In the genomic region with DNA sequence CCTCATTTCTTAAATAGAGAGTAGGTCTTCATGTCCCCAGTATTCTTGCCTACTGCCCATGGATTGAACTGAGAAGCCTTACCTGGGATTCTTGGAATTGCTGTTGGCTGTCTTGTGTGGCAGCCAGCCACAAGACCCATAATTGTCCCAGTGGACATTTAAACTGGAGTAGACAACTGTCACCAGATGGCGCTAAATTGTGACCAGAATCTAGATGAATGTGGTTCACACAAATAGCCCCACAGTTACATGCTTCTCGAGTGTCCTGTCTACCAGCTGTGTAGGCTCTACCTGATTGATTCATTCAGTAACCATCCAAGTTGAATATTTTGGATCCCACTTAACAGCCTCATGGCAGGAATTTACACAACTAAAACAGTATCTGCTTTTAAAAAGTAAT, we compare ENCODE assay signal across 1 cellular context.
TF ChIP-seq lines count a peak whose summit lies in the region.

No MANE protein-coding gene starts in this region.

TF ChIP-seq in HepG2, 621 proteins besides CTCF, POLR2A, EP300 and RAD21 (continued from another document):
- TF ChIP-seq, protein P1, sequence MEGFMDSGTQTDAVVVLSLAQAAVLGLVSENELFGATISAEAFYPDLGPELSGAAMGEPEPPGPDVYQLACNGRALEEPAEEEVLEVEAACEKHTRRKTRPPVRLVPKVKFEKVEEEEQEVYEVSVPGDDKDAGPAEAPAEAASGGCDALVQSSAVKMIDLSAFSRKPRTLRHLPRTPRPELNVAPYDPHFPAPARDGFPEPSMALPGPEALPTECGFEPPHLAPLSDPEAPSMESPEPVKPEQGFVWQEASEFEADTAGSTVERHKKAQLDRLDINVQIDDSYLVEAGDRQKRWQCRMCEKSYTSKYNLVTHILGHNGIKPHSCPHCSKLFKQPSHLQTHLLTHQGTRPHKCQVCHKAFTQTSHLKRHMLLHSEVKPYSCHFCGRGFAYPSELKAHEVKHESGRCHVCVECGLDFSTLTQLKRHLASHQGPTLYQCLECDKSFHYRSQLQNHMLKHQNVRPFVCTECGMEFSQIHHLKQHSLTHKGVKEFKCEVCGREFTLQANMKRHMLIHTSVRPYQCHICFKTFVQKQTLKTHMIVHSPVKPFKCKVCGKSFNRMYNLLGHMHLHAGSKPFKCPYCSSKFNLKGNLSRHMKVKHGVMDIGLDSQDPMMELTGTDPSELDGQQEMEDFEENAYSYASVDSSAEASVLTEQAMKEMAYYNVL (CRISPR knock-in tag; IDR thresholded peaks at IDR 0.05; ENCODE audit: borderline replicate concordance), result no peak
- TF ChIP-seq ZSCAN9 (CRISPR knock-in tag; IDR thresholded peaks at IDR 0.05; ENCODE audit: borderline replicate concordance) (peak; percentile 53; the same call in 1 of the 2 replicates), TCF7 (IDR thresholded peaks at IDR 0.05; ENCODE audit: low read depth) (no peak), ZNF615 (CRISPR knock-in tag; IDR thresholded peaks at IDR 0.05; ENCODE audit: borderline replicate concordance) (no peak), ZNF207 (IDR thresholded peaks at IDR 0.05; ENCODE audit: borderline replicate concordance) (no peak), DMAP1 (CRISPR knock-in tag; IDR thresholded peaks at IDR 0.05) (no peak), JUND (CRISPR knock-in tag; IDR thresholded peaks at IDR 0.05) (no peak), ZNF432 (CRISPR knock-in tag; IDR thresholded peaks at IDR 0.05; ENCODE audit: borderline replicate concordance) (no peak), ZFP82 (CRISPR knock-in tag; IDR thresholded peaks at IDR 0.05; ENCODE audit: borderline replicate concordance) (no peak), GABPA (IDR thresholded peaks at IDR 0.05; ENCODE audit: low read depth, low read length) (no peak), GABPA (CRISPR knock-in tag; IDR thresholded peaks at IDR 0.05; ENCODE audit: low read depth) (no peak), ZNF205 (CRISPR knock-in tag; IDR thresholded peaks at IDR 0.05) (no peak), ZNF563 (CRISPR knock-in tag; IDR thresholded peaks at IDR 0.05) (no peak), FOXA3 (CRISPR knock-in tag; IDR thresholded peaks at IDR 0.05) (peak; percentile 61), RBFOX2 (IDR thresholded peaks at IDR 0.05; ENCODE audit: low read depth, low read length) (no peak), ZC3H13 (CRISPR knock-in tag; IDR thresholded peaks at IDR 0.05) (no peak), ZBTB21 (CRISPR knock-in tag; IDR thresholded peaks at IDR 0.05) (no peak), RFXAP (CRISPR knock-in tag; IDR thresholded peaks at IDR 0.05; ENCODE audit: borderline replicate concordance) (no peak), MTF1 (CRISPR knock-in tag; IDR thresholded peaks at IDR 0.05) (no peak), ZBTB7A (CRISPR knock-in tag; IDR thresholded peaks at IDR 0.05) (no peak), ZNF781 (CRISPR knock-in tag; IDR thresholded peaks at IDR 0.05; ENCODE audit: borderline replicate concordance, not compliant biosample characterization) (peak; percentile 32), ATF1 (CRISPR knock-in tag; IDR thresholded peaks at IDR 0.05) (no peak), YEATS2 (CRISPR knock-in tag; IDR thresholded peaks at IDR 0.05; ENCODE audit: borderline replicate concordance) (0 out of 2 replicates have a peak, but pooled peaks have one; percentile 26), CREM (IDR thresholded peaks at IDR 0.05) (no peak; the same call in 1 of the 2 replicates), CREM (CRISPR knock-in tag; IDR thresholded peaks at IDR 0.05) (no peak), ELF1 (CRISPR knock-in tag; IDR thresholded peaks at IDR 0.05) (no peak), SKI (IDR thresholded peaks at IDR 0.05; ENCODE audit: partially characterized antibody) (no peak), ZNF3 (CRISPR knock-in tag; IDR thresholded peaks at IDR 0.05) (no peak)
- TF ChIP-seq, protein P2, sequence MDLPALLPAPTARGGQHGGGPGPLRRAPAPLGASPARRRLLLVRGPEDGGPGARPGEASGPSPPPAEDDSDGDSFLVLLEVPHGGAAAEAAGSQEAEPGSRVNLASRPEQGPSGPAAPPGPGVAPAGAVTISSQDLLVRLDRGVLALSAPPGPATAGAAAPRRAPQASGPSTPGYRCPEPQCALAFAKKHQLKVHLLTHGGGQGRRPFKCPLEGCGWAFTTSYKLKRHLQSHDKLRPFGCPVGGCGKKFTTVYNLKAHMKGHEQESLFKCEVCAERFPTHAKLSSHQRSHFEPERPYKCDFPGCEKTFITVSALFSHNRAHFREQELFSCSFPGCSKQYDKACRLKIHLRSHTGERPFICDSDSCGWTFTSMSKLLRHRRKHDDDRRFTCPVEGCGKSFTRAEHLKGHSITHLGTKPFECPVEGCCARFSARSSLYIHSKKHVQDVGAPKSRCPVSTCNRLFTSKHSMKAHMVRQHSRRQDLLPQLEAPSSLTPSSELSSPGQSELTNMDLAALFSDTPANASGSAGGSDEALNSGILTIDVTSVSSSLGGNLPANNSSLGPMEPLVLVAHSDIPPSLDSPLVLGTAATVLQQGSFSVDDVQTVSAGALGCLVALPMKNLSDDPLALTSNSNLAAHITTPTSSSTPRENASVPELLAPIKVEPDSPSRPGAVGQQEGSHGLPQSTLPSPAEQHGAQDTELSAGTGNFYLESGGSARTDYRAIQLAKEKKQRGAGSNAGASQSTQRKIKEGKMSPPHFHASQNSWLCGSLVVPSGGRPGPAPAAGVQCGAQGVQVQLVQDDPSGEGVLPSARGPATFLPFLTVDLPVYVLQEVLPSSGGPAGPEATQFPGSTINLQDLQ (CRISPR knock-in tag; IDR thresholded peaks at IDR 0.05), result no peak
- TF ChIP-seq, protein P3, sequence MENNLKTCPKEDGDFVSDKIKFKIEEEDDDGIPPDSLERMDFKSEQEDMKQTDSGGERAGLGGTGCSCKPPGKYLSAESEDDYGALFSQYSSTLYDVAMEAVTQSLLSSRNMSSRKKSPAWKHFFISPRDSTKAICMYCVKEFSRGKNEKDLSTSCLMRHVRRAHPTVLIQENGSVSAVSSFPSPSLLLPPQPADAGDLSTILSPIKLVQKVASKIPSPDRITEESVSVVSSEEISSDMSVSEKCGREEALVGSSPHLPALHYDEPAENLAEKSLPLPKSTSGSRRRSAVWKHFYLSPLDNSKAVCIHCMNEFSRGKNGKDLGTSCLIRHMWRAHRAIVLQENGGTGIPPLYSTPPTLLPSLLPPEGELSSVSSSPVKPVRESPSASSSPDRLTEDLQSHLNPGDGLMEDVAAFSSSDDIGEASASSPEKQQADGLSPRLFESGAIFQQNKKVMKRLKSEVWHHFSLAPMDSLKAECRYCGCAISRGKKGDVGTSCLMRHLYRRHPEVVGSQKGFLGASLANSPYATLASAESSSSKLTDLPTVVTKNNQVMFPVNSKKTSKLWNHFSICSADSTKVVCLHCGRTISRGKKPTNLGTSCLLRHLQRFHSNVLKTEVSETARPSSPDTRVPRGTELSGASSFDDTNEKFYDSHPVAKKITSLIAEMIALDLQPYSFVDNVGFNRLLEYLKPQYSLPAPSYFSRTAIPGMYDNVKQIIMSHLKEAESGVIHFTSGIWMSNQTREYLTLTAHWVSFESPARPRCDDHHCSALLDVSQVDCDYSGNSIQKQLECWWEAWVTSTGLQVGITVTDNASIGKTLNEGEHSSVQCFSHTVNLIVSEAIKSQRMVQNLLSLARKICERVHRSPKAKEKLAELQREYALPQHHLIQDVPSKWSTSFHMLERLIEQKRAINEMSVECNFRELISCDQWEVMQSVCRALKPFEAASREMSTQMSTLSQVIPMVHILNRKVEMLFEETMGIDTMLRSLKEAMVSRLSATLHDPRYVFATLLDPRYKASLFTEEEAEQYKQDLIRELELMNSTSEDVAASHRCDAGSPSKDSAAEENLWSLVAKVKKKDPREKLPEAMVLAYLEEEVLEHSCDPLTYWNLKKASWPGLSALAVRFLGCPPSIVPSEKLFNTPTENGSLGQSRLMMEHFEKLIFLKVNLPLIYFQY (CRISPR knock-in tag; IDR thresholded peaks at IDR 0.05; ENCODE audit: borderline replicate concordance), result no peak
- TF ChIP-seq, protein P4, sequence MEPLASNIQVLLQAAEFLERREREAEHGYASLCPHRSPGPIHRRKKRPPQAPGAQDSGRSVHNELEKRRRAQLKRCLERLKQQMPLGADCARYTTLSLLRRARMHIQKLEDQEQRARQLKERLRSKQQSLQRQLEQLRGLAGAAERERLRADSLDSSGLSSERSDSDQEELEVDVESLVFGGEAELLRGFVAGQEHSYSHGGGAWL (CRISPR knock-in tag; IDR thresholded peaks at IDR 0.05), result no peak
- TF ChIP-seq, protein P5, sequence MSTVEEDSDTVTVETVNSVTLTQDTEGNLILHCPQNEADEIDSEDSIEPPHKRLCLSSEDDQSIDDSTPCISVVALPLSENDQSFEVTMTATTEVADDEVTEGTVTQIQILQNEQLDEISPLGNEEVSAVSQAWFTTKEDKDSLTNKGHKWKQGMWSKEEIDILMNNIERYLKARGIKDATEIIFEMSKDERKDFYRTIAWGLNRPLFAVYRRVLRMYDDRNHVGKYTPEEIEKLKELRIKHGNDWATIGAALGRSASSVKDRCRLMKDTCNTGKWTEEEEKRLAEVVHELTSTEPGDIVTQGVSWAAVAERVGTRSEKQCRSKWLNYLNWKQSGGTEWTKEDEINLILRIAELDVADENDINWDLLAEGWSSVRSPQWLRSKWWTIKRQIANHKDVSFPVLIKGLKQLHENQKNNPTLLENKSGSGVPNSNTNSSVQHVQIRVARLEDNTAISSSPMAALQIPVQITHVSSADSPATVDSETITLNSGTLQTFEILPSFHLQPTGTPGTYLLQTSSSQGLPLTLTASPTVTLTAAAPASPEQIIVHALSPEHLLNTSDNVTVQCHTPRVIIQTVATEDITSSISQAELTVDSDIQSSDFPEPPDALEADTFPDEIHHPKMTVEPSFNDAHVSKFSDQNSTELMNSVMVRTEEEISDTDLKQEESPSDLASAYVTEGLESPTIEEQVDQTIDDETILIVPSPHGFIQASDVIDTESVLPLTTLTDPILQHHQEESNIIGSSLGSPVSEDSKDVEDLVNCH (CRISPR knock-in tag; IDR thresholded peaks at IDR 0.05), result no peak
- TF ChIP-seq, protein P6, sequence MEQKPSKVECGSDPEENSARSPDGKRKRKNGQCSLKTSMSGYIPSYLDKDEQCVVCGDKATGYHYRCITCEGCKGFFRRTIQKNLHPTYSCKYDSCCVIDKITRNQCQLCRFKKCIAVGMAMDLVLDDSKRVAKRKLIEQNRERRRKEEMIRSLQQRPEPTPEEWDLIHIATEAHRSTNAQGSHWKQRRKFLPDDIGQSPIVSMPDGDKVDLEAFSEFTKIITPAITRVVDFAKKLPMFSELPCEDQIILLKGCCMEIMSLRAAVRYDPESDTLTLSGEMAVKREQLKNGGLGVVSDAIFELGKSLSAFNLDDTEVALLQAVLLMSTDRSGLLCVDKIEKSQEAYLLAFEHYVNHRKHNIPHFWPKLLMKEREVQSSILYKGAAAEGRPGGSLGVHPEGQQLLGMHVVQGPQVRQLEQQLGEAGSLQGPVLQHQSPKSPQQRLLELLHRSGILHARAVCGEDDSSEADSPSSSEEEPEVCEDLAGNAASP (CRISPR knock-in tag; IDR thresholded peaks at IDR 0.05; ENCODE audit: borderline replicate concordance), result 0 out of 2 replicates have a peak, but pooled peaks have one; percentile 45
- TF ChIP-seq, protein P7, sequence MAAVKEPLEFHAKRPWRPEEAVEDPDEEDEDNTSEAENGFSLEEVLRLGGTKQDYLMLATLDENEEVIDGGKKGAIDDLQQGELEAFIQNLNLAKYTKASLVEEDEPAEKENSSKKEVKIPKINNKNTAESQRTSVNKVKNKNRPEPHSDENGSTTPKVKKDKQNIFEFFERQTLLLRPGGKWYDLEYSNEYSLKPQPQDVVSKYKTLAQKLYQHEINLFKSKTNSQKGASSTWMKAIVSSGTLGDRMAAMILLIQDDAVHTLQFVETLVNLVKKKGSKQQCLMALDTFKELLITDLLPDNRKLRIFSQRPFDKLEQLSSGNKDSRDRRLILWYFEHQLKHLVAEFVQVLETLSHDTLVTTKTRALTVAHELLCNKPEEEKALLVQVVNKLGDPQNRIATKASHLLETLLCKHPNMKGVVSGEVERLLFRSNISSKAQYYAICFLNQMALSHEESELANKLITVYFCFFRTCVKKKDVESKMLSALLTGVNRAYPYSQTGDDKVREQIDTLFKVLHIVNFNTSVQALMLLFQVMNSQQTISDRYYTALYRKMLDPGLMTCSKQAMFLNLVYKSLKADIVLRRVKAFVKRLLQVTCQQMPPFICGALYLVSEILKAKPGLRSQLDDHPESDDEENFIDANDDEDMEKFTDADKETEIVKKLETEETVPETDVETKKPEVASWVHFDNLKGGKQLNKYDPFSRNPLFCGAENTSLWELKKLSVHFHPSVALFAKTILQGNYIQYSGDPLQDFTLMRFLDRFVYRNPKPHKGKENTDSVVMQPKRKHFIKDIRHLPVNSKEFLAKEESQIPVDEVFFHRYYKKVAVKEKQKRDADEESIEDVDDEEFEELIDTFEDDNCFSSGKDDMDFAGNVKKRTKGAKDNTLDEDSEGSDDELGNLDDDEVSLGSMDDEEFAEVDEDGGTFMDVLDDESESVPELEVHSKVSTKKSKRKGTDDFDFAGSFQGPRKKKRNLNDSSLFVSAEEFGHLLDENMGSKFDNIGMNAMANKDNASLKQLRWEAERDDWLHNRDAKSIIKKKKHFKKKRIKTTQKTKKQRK (IDR thresholded peaks at IDR 0.05; ENCODE audit: low read length), result no peak
- TF ChIP-seq, protein P8, sequence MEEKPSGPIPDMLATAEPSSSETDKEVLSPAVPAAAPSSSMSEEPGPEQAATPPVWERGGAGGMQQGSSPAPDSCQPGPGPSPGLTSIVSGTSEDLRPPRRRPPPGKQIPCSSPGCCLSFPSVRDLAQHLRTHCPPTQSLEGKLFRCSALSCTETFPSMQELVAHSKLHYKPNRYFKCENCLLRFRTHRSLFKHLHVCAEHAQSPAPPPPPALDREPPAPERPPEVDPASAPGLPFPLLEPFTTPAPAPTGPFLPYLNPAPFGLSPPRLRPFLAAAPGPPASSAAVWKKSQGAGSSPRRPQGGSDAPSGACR (CRISPR knock-in tag; IDR thresholded peaks at IDR 0.05), result no peak
- TF ChIP-seq, protein P9, sequence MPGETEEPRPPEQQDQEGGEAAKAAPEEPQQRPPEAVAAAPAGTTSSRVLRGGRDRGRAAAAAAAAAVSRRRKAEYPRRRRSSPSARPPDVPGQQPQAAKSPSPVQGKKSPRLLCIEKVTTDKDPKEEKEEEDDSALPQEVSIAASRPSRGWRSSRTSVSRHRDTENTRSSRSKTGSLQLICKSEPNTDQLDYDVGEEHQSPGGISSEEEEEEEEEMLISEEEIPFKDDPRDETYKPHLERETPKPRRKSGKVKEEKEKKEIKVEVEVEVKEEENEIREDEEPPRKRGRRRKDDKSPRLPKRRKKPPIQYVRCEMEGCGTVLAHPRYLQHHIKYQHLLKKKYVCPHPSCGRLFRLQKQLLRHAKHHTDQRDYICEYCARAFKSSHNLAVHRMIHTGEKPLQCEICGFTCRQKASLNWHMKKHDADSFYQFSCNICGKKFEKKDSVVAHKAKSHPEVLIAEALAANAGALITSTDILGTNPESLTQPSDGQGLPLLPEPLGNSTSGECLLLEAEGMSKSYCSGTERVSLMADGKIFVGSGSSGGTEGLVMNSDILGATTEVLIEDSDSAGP (CRISPR knock-in tag; IDR thresholded peaks at IDR 0.05; ENCODE audit: borderline replicate concordance), result no peak
- TF ChIP-seq, protein P10, sequence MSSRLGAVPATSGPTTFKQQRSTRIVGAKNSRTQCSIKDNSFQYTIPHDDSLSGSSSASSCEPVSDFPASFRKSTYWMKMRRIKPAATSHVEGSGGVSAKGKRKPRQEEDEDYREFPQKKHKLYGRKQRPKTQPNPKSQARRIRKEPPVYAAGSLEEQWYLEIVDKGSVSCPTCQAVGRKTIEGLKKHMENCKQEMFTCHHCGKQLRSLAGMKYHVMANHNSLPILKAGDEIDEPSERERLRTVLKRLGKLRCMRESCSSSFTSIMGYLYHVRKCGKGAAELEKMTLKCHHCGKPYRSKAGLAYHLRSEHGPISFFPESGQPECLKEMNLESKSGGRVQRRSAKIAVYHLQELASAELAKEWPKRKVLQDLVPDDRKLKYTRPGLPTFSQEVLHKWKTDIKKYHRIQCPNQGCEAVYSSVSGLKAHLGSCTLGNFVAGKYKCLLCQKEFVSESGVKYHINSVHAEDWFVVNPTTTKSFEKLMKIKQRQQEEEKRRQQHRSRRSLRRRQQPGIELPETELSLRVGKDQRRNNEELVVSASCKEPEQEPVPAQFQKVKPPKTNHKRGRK (CRISPR knock-in tag; IDR thresholded peaks at IDR 0.05), result no peak
